In the genomic region with DNA sequence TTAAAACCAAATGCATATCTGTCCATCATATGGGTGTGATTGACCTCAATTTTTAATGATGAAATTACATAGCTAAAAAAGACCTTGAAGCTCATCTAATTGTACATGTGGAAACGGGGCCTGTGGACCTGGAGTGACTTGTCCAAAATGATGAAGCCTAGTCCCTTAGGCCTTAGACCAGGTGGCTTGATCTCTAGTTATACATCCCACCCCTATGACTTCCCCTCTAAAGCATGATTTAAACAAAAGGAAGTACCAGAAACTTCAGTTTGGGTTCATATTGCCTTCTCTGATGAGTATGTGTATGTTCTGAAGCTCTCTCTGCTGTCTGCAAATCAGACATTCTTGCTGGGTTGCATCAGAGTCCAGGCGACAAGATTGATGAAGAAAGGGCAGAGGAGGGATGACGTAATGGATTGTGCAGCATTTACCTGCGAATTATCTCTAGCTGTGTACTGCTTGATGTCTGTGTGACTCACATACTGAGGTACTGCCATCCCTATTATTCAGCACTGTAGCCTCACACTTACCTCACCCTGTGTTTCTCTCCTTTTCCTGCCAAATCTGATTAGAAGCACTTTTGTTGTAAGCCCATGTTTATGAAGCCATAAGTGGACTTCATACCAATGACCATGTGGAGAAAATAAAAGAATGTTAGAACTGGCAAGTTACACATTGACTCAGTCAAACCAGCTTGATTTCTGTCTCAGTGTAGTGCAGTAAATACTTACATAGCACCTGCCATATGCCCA, we compare ENCODE assay signal across 9 cellular contexts.
DNase-seq lines count a peak whose midpoint lies in the region; ATAC-seq, FAIRE-seq and TF ChIP-seq lines count a peak whose summit lies in the region.
"Had no signal": no experiment of that assay in that cellular context is flagged by ENCODE, and none has a peak within 500 bp of the region (broad histone marks: within the 10 kb centered on the region; RNA-seq: fewer than 3 reads in every experiment).

No MANE protein-coding gene starts in this region.

- H3K4me1 ChIP-seq in pancreas = peaks cover 0 to 28% (median 12%) of the 10 kb centered on the region in 3 donors
- no peaks in the 10 kb centered on the region for H3K4me1 ChIP-seq in effector memory CD4-positive, alpha-beta T cell (ENCODE audit: control insufficient read depth, insufficient read depth, low read length, poor library complexity, severe bottlenecking)

- H3K27me3 ChIP-seq in pancreas = no peaks in the 10 kb centered on the region
- no peaks in the 10 kb centered on the region for H3K27me3 ChIP-seq in effector memory CD4-positive, alpha-beta T cell (replicated peaks; ENCODE audit: control insufficient read depth, insufficient read depth, low read length, poor library complexity, severe bottlenecking)

- DNase-seq in ELR (ENCODE audit: low read depth) (peak; percentile 93), NCI-H2081 (lab: John Stamatoyannopoulos, UW) (peak; percentile 7 to 67), dermis microvascular lymphatic vessel endothelial cell (ENCODE audit: low read depth in 2 of 2) (peak; percentile 33 to 87), pancreas (peak in 3 of 6 donors; percentile 33 to 46 (median 46)), NCI-H1092 (lab: John Stamatoyannopoulos, UW) (no peak)
- no peak for DNase-seq in effector memory CD4-positive, alpha-beta T cell
- DNase-seq in activated effector memory CD4-positive, alpha-beta T cell treated with anti-CD3 and anti-CD28 coated beads, Interleukin-2, amount 50 U/mL, for 16 hours = no peak
- DNase-seq: activated B cell treated with CpG ODN at 0.5 μM for 24 hours had no signal

- TF ChIP-seq CTCF in pancreas (IDR thresholded peaks at IDR 0.05) = no peak

- H3K36me3 ChIP-seq in pancreas = no peaks in the 10 kb centered on the region
- H3K36me3 ChIP-seq in effector memory CD4-positive, alpha-beta T cell (ENCODE audit: control insufficient read depth, insufficient read depth, low read length) = no peaks in the 10 kb centered on the region

- H3K4me3 ChIP-seq in pancreas = no peak overlapping the region
- no peak overlapping the region for H3K4me3 ChIP-seq in effector memory CD4-positive, alpha-beta T cell (ENCODE audit: insufficient read depth, low read depth, low read length, poor library complexity, severe bottlenecking)

- H3K27ac ChIP-seq in pancreas = peak overlapping the region in 2 of 4 donors; percentile 46 to 55
- no peak overlapping the region for H3K27ac ChIP-seq in effector memory CD4-positive, alpha-beta T cell (ENCODE audit: insufficient read depth, low read length, poor library complexity, severe bottlenecking)

- intact Hi-C loops in pancreas (cut with DNase I) = no loop called here

- ATAC-seq in pancreas (peak; percentile 82 to 93 (median 90)), GM19023 (IDR thresholded peaks at IDR 0.05; ENCODE audit: unreplicated experiment) (no peak)

- 60% methylated on average over 4 of the region's 4 CpGs for WGBS in pancreas, 2 donors

- no peak for FAIRE-seq in pancreas (lab: Jason Lieb, UNC)

- H3K9me3 ChIP-seq in pancreas = no peaks in the 10 kb centered on the region
- no peaks in the 10 kb centered on the region for H3K9me3 ChIP-seq in effector memory CD4-positive, alpha-beta T cell (ENCODE audit: control insufficient read depth, low read length)

Comparison
In these comparisons a context has a peak if more than half of its experiments do, and no peak if none do; other contexts are left out.
1. DNase-seq: peak in ELR (single experiment), NCI-H2081 (2 of 2) and dermis microvascular lymphatic vessel endothelial cell (2 of 2); none in effector memory CD4-positive, alpha-beta T cell (0 of 3), activated effector memory CD4-positive, alpha-beta T cell treated with anti-CD3 and anti-CD28 coated beads, Interleukin-2, amount 50 U/mL, for 16 hours (single experiment) and NCI-H1092 (single experiment).